Comparison of ENCODE assay signal across 8 cellular contexts in genomic region chr10:124285587-124286527, GRCh38.
DNase-seq lines count a peak whose midpoint lies in the region; ATAC-seq and TF ChIP-seq lines count a peak whose summit lies in the region.

No MANE protein-coding gene starts in this region.

- no peak overlapping the region for H3K4me3 ChIP-seq in right cardiac atrium (ENCODE audit: low read length)
- H3K4me3 ChIP-seq in PC-3 (ENCODE audit: low read length): no peak overlapping the region

- no peak overlapping the region for H2AFZ ChIP-seq in PC-3 (ENCODE audit: low read length)

- no peak for TF ChIP-seq CTCF in GM13977 (IDR thresholded peaks at IDR 0.05; ENCODE audit: extremely low read depth, insufficient read depth, missing control alignments)
- no peak for TF ChIP-seq CTCF in PC-3 (conservative IDR thresholded peaks at IDR 0.05; ENCODE audit: low read depth, low read length)

- in situ Hi-C loops in GM13977 (cut with MboI; ENCODE audit: low pct_unique_long_range_greater_than_20kb, low sequenced_read_pairs, unreplicated experiment): no loop called here

- H3K27me3 ChIP-seq in right cardiac atrium (ENCODE audit: control insufficient read depth, insufficient read depth) (no peaks in the 10 kb centered on the region), PC-3 (ENCODE audit: low read length) (no peaks in the 10 kb centered on the region)

- H3K27ac ChIP-seq in right cardiac atrium (ENCODE audit: low read length) (no peak overlapping the region), PC-3 (ENCODE audit: low read length) (no peak overlapping the region)

- intact Hi-C loops in right cardiac atrium (cut with DNase I): no loop called here
- intact Hi-C loops in PC-3 (cut with micrococcal nuclease): no loop called here

- WGBS in right cardiac atrium: 68% methylated on average over 21 of the region's 21 CpGs

- H4K20me1 ChIP-seq in PC-3 (ENCODE audit: low read length): no peaks in the 10 kb centered on the region

- H3K4me2 ChIP-seq in PC-3 (ENCODE audit: low read length): no peak overlapping the region

- ATAC-seq in GM21619 (IDR thresholded peaks at IDR 0.05; ENCODE audit: unreplicated experiment) (peak; percentile 69), HG03571 (IDR thresholded peaks at IDR 0.05; ENCODE audit: unreplicated experiment) (peak; percentile 51), right cardiac atrium (no peak), PC-3 (no peak)

- H3K36me3 ChIP-seq in PC-3 (ENCODE audit: low read depth, low read length): no peaks in the 10 kb centered on the region

- H3F3A ChIP-seq in PC-3 (ENCODE audit: low read length, unreplicated experiment): no peaks in the 10 kb centered on the region

- H3K4me1 ChIP-seq in right cardiac atrium (ENCODE audit: control insufficient read depth, insufficient read depth, low read length) (no peaks in the 10 kb centered on the region), PC-3 (ENCODE audit: insufficient read depth, low read length) (no peaks in the 10 kb centered on the region)

- no peaks in the 10 kb centered on the region for H3K9me2 ChIP-seq in PC-3 (replicated peaks; ENCODE audit: low read length)

- POLR2A ChIA-PET in PC-3 (lab: Charles Lee; ENCODE audit: unreplicated experiment): no interaction called here

- no peaks in the 10 kb centered on the region for H3K79me2 ChIP-seq in PC-3 (ENCODE audit: low read length)

- BruUV-seq in PC-3 (replicated peaks; lab: Mats Ljungman, UMichigan): no TSS peak

- DNase-seq in GM13977 (ENCODE audit: low spot score) (peak; percentile 33), iris pigment epithelial cell (ENCODE audit: low read depth) (peak; percentile 13), NCI-H774 (lab: John Stamatoyannopoulos, UW) (no peak), right cardiac atrium (no peak), PC-3 (no peak)
- no peak for DNase-seq in activated CD4-positive, alpha-beta T cell treated with anti-CD3 and anti-CD28 coated beads, Interleukin-2, amount 50 U/mL, for 48 hours

- no peak overlapping the region for H3K9ac ChIP-seq in PC-3 (ENCODE audit: low read length)

- CTCF ChIA-PET in PC-3 (lab: Charles Lee): no interaction called here

- H3K9me3 ChIP-seq in right cardiac atrium (ENCODE audit: control insufficient read depth, low read length) (no peaks in the 10 kb centered on the region), PC-3 (ENCODE audit: low read length) (no peaks in the 10 kb centered on the region)

Comparison
In these comparisons a context has a peak if more than half of its experiments do, and no peak if none do; other contexts are left out.
1. DNase-seq: peak in GM13977 (single experiment) and iris pigment epithelial cell (single experiment); none in NCI-H774 (single experiment), right cardiac atrium (0 of 3), activated CD4-positive, alpha-beta T cell treated with anti-CD3 and anti-CD28 coated beads, Interleukin-2, amount 50 U/mL, for 48 hours (0 of 2) and PC-3 (single experiment).
2. ATAC-seq: peak in GM21619 (single experiment) and HG03571 (single experiment); none in right cardiac atrium (0 of 2) and PC-3 (single experiment).